In genomic region chr5:165996484-165996883, GRCh38 we compare ENCODE assay signal across 20 cellular contexts.
"Had no signal": no experiment of that assay in that cellular context is flagged by ENCODE, and none has a peak within 500 bp of the region (broad histone marks: within the 10 kb centered on the region; RNA-seq: fewer than 3 reads in every experiment).

No MANE protein-coding gene starts in this region.

- DNase-seq: activated CD4-positive, alpha-beta memory T cell treated with anti-CD3 and anti-CD28 coated beads for 36 hours; activated CD4-positive, alpha-beta T cell treated with anti-CD3 and anti-CD28 coated beads for 1 hour; activated CD8-positive, alpha-beta memory T cell treated with anti-CD3 and anti-CD28 coated beads, Interleukin-2, amount 10 ng/mL, durations not matched to agents 7 days and 5 days; activated naive CD4-positive, alpha-beta T cell treated with anti-CD3 and anti-CD28 coated beads, Interleukin-2, amount 50 U/mL, for 16 hours; activated T-cell treated with anti-CD3 and anti-CD28 coated beads, Interleukin-2, amount 50 U/mL, for 24 hours; body of pancreas; central memory CD4-positive, alpha-beta T cell; cortex of kidney; effector CD4-positive, alpha-beta T cell; esophagus squamous epithelium; immature natural killer cell; naive thymus-derived CD8-positive, alpha-beta T cell; nucleus accumbens; T-helper 1 cell; T1000 had no signal

- H3K27ac Mint-ChIP-seq: activated CD4-positive, alpha-beta memory T cell treated with anti-CD3 and anti-CD28 coated beads for 36 hours; activated CD8-positive, alpha-beta memory T cell treated with anti-CD3 and anti-CD28 coated beads, Interleukin-2, amount 10 ng/mL, durations not matched to agents 7 days and 5 days; activated T-cell treated with anti-CD3 and anti-CD28 coated beads, Interleukin-2, amount 50 U/mL, for 24 hours; immature natural killer cell; naive thymus-derived CD8-positive, alpha-beta T cell; progenitor cell of endocrine pancreas; stimulated activated naive CD8-positive, alpha-beta T cell treated with anti-CD3 and anti-CD28 coated beads, Interleukin-15, Interleukin-2, amounts not matched to agents 100 ng/mL and 50 ng/mL, for 24 hours; type B pancreatic cell had no signal

- H3K36me3 Mint-ChIP-seq: activated CD4-positive, alpha-beta memory T cell treated with anti-CD3 and anti-CD28 coated beads for 36 hours; activated CD8-positive, alpha-beta memory T cell treated with anti-CD3 and anti-CD28 coated beads, Interleukin-2, amount 10 ng/mL, durations not matched to agents 7 days and 5 days; naive thymus-derived CD8-positive, alpha-beta T cell; type B pancreatic cell had no signal

- H3K27me3 Mint-ChIP-seq: activated CD4-positive, alpha-beta memory T cell treated with anti-CD3 and anti-CD28 coated beads for 36 hours; activated CD8-positive, alpha-beta memory T cell treated with anti-CD3 and anti-CD28 coated beads, Interleukin-2, amount 10 ng/mL, durations not matched to agents 7 days and 5 days; activated T-cell treated with anti-CD3 and anti-CD28 coated beads, Interleukin-2, amount 50 U/mL, for 24 hours; naive thymus-derived CD8-positive, alpha-beta T cell; stimulated activated naive CD8-positive, alpha-beta T cell treated with anti-CD3 and anti-CD28 coated beads, Interleukin-15, Interleukin-2, amounts not matched to agents 100 ng/mL and 50 ng/mL, for 24 hours; type B pancreatic cell had no signal

- ATAC-seq: activated CD8-positive, alpha-beta memory T cell treated with anti-CD3 and anti-CD28 coated beads, Interleukin-2, amount 10 ng/mL, durations not matched to agents 7 days and 5 days; body of pancreas; naive thymus-derived CD8-positive, alpha-beta T cell; sciatic nerve had no signal

- H3K4me3 ChIP-seq: body of pancreas, esophagus squamous epithelium, suprapubic skin had no signal

- H3K4me3 Mint-ChIP-seq: activated CD4-positive, alpha-beta memory T cell treated with anti-CD3 and anti-CD28 coated beads for 36 hours; activated CD8-positive, alpha-beta memory T cell treated with anti-CD3 and anti-CD28 coated beads, Interleukin-2, amount 10 ng/mL, durations not matched to agents 7 days and 5 days; activated T-cell treated with anti-CD3 and anti-CD28 coated beads, Interleukin-2, amount 50 U/mL, for 24 hours; immature natural killer cell; naive thymus-derived CD8-positive, alpha-beta T cell; stimulated activated naive CD8-positive, alpha-beta T cell treated with anti-CD3 and anti-CD28 coated beads, Interleukin-15, Interleukin-2, amounts not matched to agents 100 ng/mL and 50 ng/mL, for 24 hours; type B pancreatic cell had no signal

- H3K4me1 Mint-ChIP-seq: activated CD8-positive, alpha-beta memory T cell treated with anti-CD3 and anti-CD28 coated beads, Interleukin-2, amount 10 ng/mL, durations not matched to agents 7 days and 5 days; immature natural killer cell; naive thymus-derived CD8-positive, alpha-beta T cell had no signal
